ENCODE assay signal across 1 cellular context in genomic region chr15:64071931-64072765, GRCh38.
TF ChIP-seq lines count a peak whose summit lies in the region.

No MANE protein-coding gene starts in this region.

TF ChIP-seq in SK-N-SH treated with all-trans-retinoic acid at 6 μM for 48 hours, 23 proteins besides CTCF, POLR2A, EP300 and RAD21 (continued from another document):
- TF ChIP-seq CSRNP3 (CRISPR knock-in tag; IDR thresholded peaks at IDR 0.05) (no peak), ZFP3 (CRISPR knock-in tag; IDR thresholded peaks at IDR 0.05) (no peak), PATZ1 (CRISPR knock-in tag; IDR thresholded peaks at IDR 0.05; ENCODE audit: borderline replicate concordance) (no peak), GLIS3 (CRISPR knock-in tag; IDR thresholded peaks at IDR 0.05) (no peak)
